11 cellular contexts compared by ENCODE assay signal in genomic region chr17:10059684-10060211, GRCh38.
DNase-seq lines count a peak whose midpoint lies in the region; ATAC-seq, FAIRE-seq and TF ChIP-seq lines count a peak whose summit lies in the region.
"Had no signal": no experiment of that assay in that cellular context is flagged by ENCODE, and none has a peak within 500 bp of the region (broad histone marks: within the 10 kb centered on the region; RNA-seq: fewer than 3 reads in every experiment).

No MANE protein-coding gene starts in this region.

- peaks cover 9% of the 10 kb centered on the region for H3K36me3 Mint-ChIP-seq in glutamatergic neuron (ENCODE audit: unreplicated experiment)

- TF ChIP-seq CTCF in ascending aorta (IDR thresholded peaks at IDR 0.05) (no peak), gastrocnemius medialis (IDR thresholded peaks at IDR 0.05 in 4 of 5, conservative IDR thresholded peaks at IDR 0.05 in 1 of 5) (no peak), glutamatergic neuron (IDR thresholded peaks at IDR 0.05; ENCODE audit: partially characterized antibody, unreplicated experiment) (no peak)

- DNase-seq in GM19239 (ENCODE audit: insufficient read length, low spot score) (peak; percentile 86), ascending aorta (ENCODE audit: low spot score in 2 of 2) (peak in 1 of 2 donors; percentile 68), gastrocnemius medialis (peak in 1 of 2 donors; percentile 53), NCI-H1694 treated with DMSO at 0.1 percent for 48 hours (lab: John Stamatoyannopoulos, UW) (no peak), HAP-1 (ENCODE audit: low spot score in 2 of 2) (no peak), glomerular visceral epithelial cell (ENCODE audit: extremely low spot score) (no peak), glutamatergic neuron (no peak)
- DNase-seq: stimulated activated CD4-positive, alpha-beta T cell treated with anti-CD3 and anti-CD28 coated beads, Interleukin-2, amount 100 ng/mL, for 48 hours had no signal

- H3K9me3 ChIP-seq in ascending aorta (no peaks in the 10 kb centered on the region), gastrocnemius medialis (no peaks in the 10 kb centered on the region), HAP-1 (no peaks in the 10 kb centered on the region)

- in situ Hi-C loops in gastrocnemius medialis (cut with MboI; ENCODE audit: low sequenced_read_pairs in 4 of 4): no loop called here
- in situ Hi-C loops in HAP-1 (cut with MboI; ENCODE audit: low sequenced_read_pairs): no loop called here

- H3K27ac Mint-ChIP-seq in glutamatergic neuron (ENCODE audit: unreplicated experiment): no peak overlapping the region

- peaks cover 6% of the 10 kb centered on the region for H3K9me3 Mint-ChIP-seq in glutamatergic neuron (ENCODE audit: unreplicated experiment)

- H3K27ac ChIP-seq in ascending aorta (peak overlapping the region; percentile 18 to 61), gastrocnemius medialis (peak overlapping the region in 3 of 4 donors; percentile 19 to 61 (median 43))
- H3K27ac ChIP-seq: HL-60, VCaP had no signal

- H3K4me1 Mint-ChIP-seq in glutamatergic neuron (ENCODE audit: low read depth, unreplicated experiment): no peaks in the 10 kb centered on the region

- peak; percentile 96 for FAIRE-seq in GM19239 (lab: Jason Lieb, UNC)

- H3K27me3 ChIP-seq in ascending aorta (no peaks in the 10 kb centered on the region), gastrocnemius medialis (no peaks in the 10 kb centered on the region), HAP-1 (ENCODE audit: low read depth) (no peaks in the 10 kb centered on the region)

- ATAC-seq in HG02943 (IDR thresholded peaks at IDR 0.05; ENCODE audit: low read depth, unreplicated experiment) (peak; percentile 87), gastrocnemius medialis (peak in 1 of 2 donors; percentile 12)

- no peak overlapping the region for H3K4me3 ChIP-seq in ascending aorta
- H3K4me3 ChIP-seq in gastrocnemius medialis: no peak overlapping the region
- no peak overlapping the region for H3K4me3 ChIP-seq in HAP-1

- H3K36me3 ChIP-seq in ascending aorta (no peaks in the 10 kb centered on the region), gastrocnemius medialis (no peaks in the 10 kb centered on the region), HAP-1 (replicated peaks) (no peaks in the 10 kb centered on the region)

- H3K4me1 ChIP-seq in ascending aorta: peaks cover 0 to 3% of the 10 kb centered on the region in 2 donors
- no peaks in the 10 kb centered on the region for H3K4me1 ChIP-seq in gastrocnemius medialis
- no peaks in the 10 kb centered on the region for H3K4me1 ChIP-seq in HAP-1

- intact Hi-C loops in ascending aorta (cut with DNase I): no loop called here
- intact Hi-C loops in gastrocnemius medialis (cut with DNase I; ENCODE audit: low total_unique reads): no loop called here

- H3K27me3 Mint-ChIP-seq in glutamatergic neuron (ENCODE audit: unreplicated experiment): peaks cover 9% of the 10 kb centered on the region

- no peak for TF ChIP-seq POLR2A in gastrocnemius medialis (IDR thresholded peaks at IDR 0.05)

- no peak overlapping the region for H3K4me3 Mint-ChIP-seq in glutamatergic neuron (ENCODE audit: unreplicated experiment)
